In the genomic region with DNA sequence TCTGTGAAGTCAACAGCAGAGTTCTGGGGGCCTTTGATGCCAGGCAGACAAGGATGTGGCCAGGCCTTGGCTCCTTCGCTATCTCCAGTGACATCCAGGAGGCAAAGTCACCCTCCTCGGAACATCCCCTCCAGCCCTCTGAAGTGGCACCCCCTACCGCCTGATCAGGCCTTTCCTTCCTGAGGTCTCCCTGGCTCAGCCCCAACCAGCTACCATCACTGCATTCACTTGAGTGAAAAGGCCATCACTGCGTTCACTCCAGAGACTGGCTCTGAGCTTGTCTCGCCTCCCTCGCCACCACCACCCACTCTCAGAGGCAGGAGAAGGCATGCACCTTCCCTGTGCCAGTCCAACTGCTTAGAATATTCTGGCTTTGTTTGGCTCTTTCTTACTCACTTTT, we compare ENCODE assay signal across 24 cellular contexts.
"Had no signal": no experiment of that assay in that cellular context is flagged by ENCODE, and none has a peak within 500 bp of the region (broad histone marks: within the 10 kb centered on the region; RNA-seq: fewer than 3 reads in every experiment).

No MANE protein-coding gene starts in this region.

- DNase-seq: activated CD4-positive, alpha-beta memory T cell treated with anti-CD3 and anti-CD28 coated beads, Interleukin-2, amount 10 ng/mL, durations not matched to agents 7 days and 5 days; activated CD4-positive, alpha-beta T cell treated with anti-CD3 and anti-CD28 coated beads for 36 hours; activated CD4-positive, alpha-beta T cell treated with anti-CD3 and anti-CD28 coated beads, Interleukin-2, amount 50 U/mL, for 1 hour; activated naive CD4-positive, alpha-beta T cell; activated T-cell treated with anti-CD3 and anti-CD28 coated beads for 4 hours; activated T-cell treated with anti-CD3 and anti-CD28 coated beads, Interleukin-2, amount 50 U/mL, for 48 hours; caudate nucleus; Karpas-422; NCI-H1105 treated with DMSO at 0.1 percent for 48 hours; NCI-H1436 treated with DMSO at 0.1 percent for 48 hours; NCI-H187; NCI-H2081; NCI-H510A treated with DMSO at 0.1 percent for 48 hours; NCI-H69; NK-92 treated with Interleukin-12 subunit alpha and Interleukin-12 subunit beta, amount 100 ng/mL, for 24 hours; SIG-M5; T-cell; T-helper 2 cell; T1000; WERI-Rb-1 had no signal

- H3K4me3 Mint-ChIP-seq: activated CD4-positive, alpha-beta memory T cell treated with anti-CD3 and anti-CD28 coated beads, Interleukin-2, amount 10 ng/mL, durations not matched to agents 7 days and 5 days; activated CD4-positive, alpha-beta T cell treated with anti-CD3 and anti-CD28 coated beads for 36 hours; activated naive CD4-positive, alpha-beta T cell treated with anti-CD3 and anti-CD28 coated beads, Interleukin-2, amount 50 U/mL, for 24 hours; T-cell had no signal

- H3K27ac ChIP-seq: breast epithelium, SK-N-MC, WERI-Rb-1 had no signal

- ATAC-seq: PC-3, T-cell had no signal

- H3K27me3 Mint-ChIP-seq: activated CD4-positive, alpha-beta T cell treated with anti-CD3 and anti-CD28 coated beads for 36 hours; activated naive CD4-positive, alpha-beta T cell treated with anti-CD3 and anti-CD28 coated beads, Interleukin-2, amount 50 U/mL, for 24 hours; T-cell had no signal

- H3K27ac Mint-ChIP-seq: activated CD4-positive, alpha-beta memory T cell treated with anti-CD3 and anti-CD28 coated beads, Interleukin-2, amount 10 ng/mL, durations not matched to agents 7 days and 5 days; activated CD4-positive, alpha-beta T cell treated with anti-CD3 and anti-CD28 coated beads for 36 hours; activated naive CD4-positive, alpha-beta T cell treated with anti-CD3 and anti-CD28 coated beads, Interleukin-2, amount 50 U/mL, for 24 hours; T-cell had no signal

- H3K4me1 Mint-ChIP-seq: activated CD4-positive, alpha-beta memory T cell treated with anti-CD3 and anti-CD28 coated beads, Interleukin-2, amount 10 ng/mL, durations not matched to agents 7 days and 5 days; activated naive CD4-positive, alpha-beta T cell treated with anti-CD3 and anti-CD28 coated beads, Interleukin-2, amount 50 U/mL, for 24 hours had no signal

- H3K9me3 Mint-ChIP-seq: activated CD4-positive, alpha-beta memory T cell treated with anti-CD3 and anti-CD28 coated beads, Interleukin-2, amount 10 ng/mL, durations not matched to agents 7 days and 5 days; activated naive CD4-positive, alpha-beta T cell treated with anti-CD3 and anti-CD28 coated beads, Interleukin-2, amount 50 U/mL, for 24 hours; T-cell had no signal

- H3K9me3 ChIP-seq: breast epithelium had no signal

- H3K36me3 ChIP-seq: breast epithelium, WERI-Rb-1 had no signal

- H3K4me1 ChIP-seq: breast epithelium had no signal

- H3K36me3 Mint-ChIP-seq: activated naive CD4-positive, alpha-beta T cell treated with anti-CD3 and anti-CD28 coated beads, Interleukin-2, amount 50 U/mL, for 24 hours; T-cell had no signal

- H3K4me3 ChIP-seq: breast epithelium, SK-N-MC had no signal

- H3K27me3 ChIP-seq: breast epithelium had no signal
